8 cellular contexts compared by ENCODE assay signal in genomic region chr10:26367771-26368170, GRCh38.
DNase-seq lines count a peak whose midpoint lies in the region; ATAC-seq and TF ChIP-seq lines count a peak whose summit lies in the region.

No MANE protein-coding gene starts in this region.

- H3K36me3 ChIP-seq in iPS DF 6.9 (ENCODE audit: control insufficient read depth, insufficient read depth, low read length) = no peaks in the 10 kb centered on the region

- H3K9me3 Mint-ChIP-seq in activated CD4-positive, alpha-beta T cell treated with anti-CD3 and anti-CD28 coated beads, Interleukin-2, amount 10 ng/mL, durations not matched to agents 24 days and 14 days = peaks cover 8% of the 10 kb centered on the region

- ATAC-seq in HG03432 (IDR thresholded peaks at IDR 0.05; ENCODE audit: unreplicated experiment) = peak; percentile 39
- no peak for ATAC-seq in HG02678 (IDR thresholded peaks at IDR 0.05; ENCODE audit: unreplicated experiment)

- no peak overlapping the region for H3K4me3 ChIP-seq in iPS DF 6.9 (ENCODE audit: low read length)

- no peaks in the 10 kb centered on the region for H3K36me3 Mint-ChIP-seq in activated CD4-positive, alpha-beta T cell treated with anti-CD3 and anti-CD28 coated beads, Interleukin-2, amount 10 ng/mL, durations not matched to agents 24 days and 14 days (ENCODE audit: low read depth)

- WGBS in iPS DF 6.9 (ENCODE audit: insufficient coverage, insufficient read length) = no CpG with 5 or more reads among the region's 3 CpGs

- TF ChIP-seq CTCF in AG09319 (IDR thresholded peaks at IDR 0.05; ENCODE audit: low read depth, low read length) = no peak

- H3K4me3 Mint-ChIP-seq in activated CD4-positive, alpha-beta T cell treated with anti-CD3 and anti-CD28 coated beads, Interleukin-2, amount 10 ng/mL, durations not matched to agents 24 days and 14 days = no peak overlapping the region

- peak; percentile 0 for DNase-seq in AG09319 (ENCODE audit: extremely low read depth, low read depth)
- DNase-seq in activated CD4-positive, alpha-beta T cell treated with anti-CD3 and anti-CD28 coated beads, Interleukin-2, amount 10 ng/mL, durations not matched to agents 24 days and 14 days = peak; percentile 79
- peak; percentile 31 for DNase-seq in iPS DF 6.9 (ENCODE audit: low read depth, low spot score)
- no peak for DNase-seq in NCI-H345 (lab: John Stamatoyannopoulos, UW)
- no peak for DNase-seq in 8988T
- DNase-seq in NCI-H748 treated with DMSO at 0.1 percent for 48 hours (lab: John Stamatoyannopoulos, UW) = no peak

- intact Hi-C loops in activated CD4-positive, alpha-beta T cell treated with anti-CD3 and anti-CD28 coated beads, Interleukin-2, amount 10 ng/mL, durations not matched to agents 24 days and 14 days (cut with micrococcal nuclease) = no loop called here

- H3K4me1 Mint-ChIP-seq in activated CD4-positive, alpha-beta T cell treated with anti-CD3 and anti-CD28 coated beads, Interleukin-2, amount 10 ng/mL, durations not matched to agents 24 days and 14 days = no peaks in the 10 kb centered on the region

- no peak overlapping the region for H3K27ac Mint-ChIP-seq in activated CD4-positive, alpha-beta T cell treated with anti-CD3 and anti-CD28 coated beads, Interleukin-2, amount 10 ng/mL, durations not matched to agents 24 days and 14 days

- H3K27me3 Mint-ChIP-seq in activated CD4-positive, alpha-beta T cell treated with anti-CD3 and anti-CD28 coated beads, Interleukin-2, amount 10 ng/mL, durations not matched to agents 24 days and 14 days = peaks cover 14% of the 10 kb centered on the region

- H3K4me1 ChIP-seq in iPS DF 6.9 (ENCODE audit: control insufficient read depth, insufficient read depth, low read length) = no peaks in the 10 kb centered on the region

- no peak overlapping the region for H3K27ac ChIP-seq in iPS DF 6.9 (ENCODE audit: low read length)

- no peaks in the 10 kb centered on the region for H3K27me3 ChIP-seq in iPS DF 6.9 (ENCODE audit: control insufficient read depth, insufficient read depth, low read length)

- H3K9me3 ChIP-seq in iPS DF 6.9 (ENCODE audit: control insufficient read depth, insufficient read depth, low read length) = no peaks in the 10 kb centered on the region

Comparison
In these comparisons a context has a peak if more than half of its experiments do, and no peak if none do; other contexts are left out.
1. DNase-seq: peak in AG09319 (single experiment), activated CD4-positive, alpha-beta T cell treated with anti-CD3 and anti-CD28 coated beads, Interleukin-2, amount 10 ng/mL, durations not matched to agents 24 days and 14 days (single experiment) and iPS DF 6.9 (single experiment); none in NCI-H345 (single experiment), 8988T (single experiment) and NCI-H748 treated with DMSO at 0.1 percent for 48 hours (single experiment).